Comparison of ENCODE assay signal across 14 cellular contexts in the genomic region with DNA sequence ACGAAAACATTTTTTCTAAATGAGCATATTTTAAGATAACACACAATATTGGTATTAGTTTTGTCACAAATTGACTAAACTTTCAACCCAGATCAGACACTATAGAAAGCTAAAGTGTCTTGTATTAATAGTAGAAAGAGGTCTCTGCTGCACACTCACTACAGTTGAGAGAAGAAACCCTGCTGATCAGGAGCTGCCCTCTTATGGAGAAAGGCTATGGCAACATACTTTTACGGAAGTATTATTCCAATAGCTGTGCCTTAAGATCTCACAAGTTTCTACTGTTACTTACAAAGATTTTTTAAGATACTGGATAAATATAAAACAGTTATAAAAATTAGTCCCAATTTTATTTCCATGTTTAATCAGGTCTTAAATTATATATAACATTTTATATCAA.
DNase-seq lines count a peak whose midpoint lies in the region; ATAC-seq, FAIRE-seq and TF ChIP-seq lines count a peak whose summit lies in the region.
"Had no signal": no experiment of that assay in that cellular context is flagged by ENCODE, and none has a peak within 500 bp of the region (broad histone marks: within the 10 kb centered on the region; RNA-seq: fewer than 3 reads in every experiment).

No MANE protein-coding gene starts in this region.

- H3K27me3 Mint-ChIP-seq in T-helper 17 cell, result no peaks in the 10 kb centered on the region
- peaks cover 2 to 5% of the 10 kb centered on the region in 2 donors for H3K27me3 Mint-ChIP-seq in stimulated activated naive B cell treated with anti-CD40 and anti-IgM and Interleukin-4, amounts not matched to agents 10 μg/mL and 1 μg/mL and 100 μg/mL, for 72 hours
- H3K27me3 Mint-ChIP-seq: central memory CD8-positive, alpha-beta T cell had no signal

- H3K9me3 Mint-ChIP-seq in stimulated activated naive B cell treated with anti-CD40 and anti-IgM and Interleukin-4, amounts not matched to agents 10 μg/mL and 1 μg/mL and 100 μg/mL, for 72 hours, result no peaks in the 10 kb centered on the region
- H3K9me3 Mint-ChIP-seq: activated T-helper 2 cell treated with anti-CD3 and anti-CD28 coated beads, Interferon-gamma antibody, Interleukin-2, Interleukin-4, amounts not matched to agents 10 μg/mL and 5 μg/mL and 100 μg/mL, durations not matched to agents 14 hours and 24 hours and 36 hours; central memory CD8-positive, alpha-beta T cell had no signal

- no peak overlapping the region for H3K4me2 ChIP-seq in osteoblast (ENCODE audit: insufficient read depth, low read length)

- TF ChIP-seq CTCF in bronchial epithelial cell (IDR thresholded peaks at IDR 0.05; ENCODE audit: insufficient read depth, low read length, severe bottlenecking), result peak; percentile 11
- peak; percentile 27 for TF ChIP-seq CTCF in osteoblast (IDR thresholded peaks at IDR 0.05; ENCODE audit: extremely low read depth, low read depth, low read length)

- no peak overlapping the region for H2AFZ ChIP-seq in osteoblast (ENCODE audit: low read length)

- ATAC-seq in T-helper 17 cell, result no peak
- ATAC-seq in stimulated activated naive B cell treated with anti-CD40 and anti-IgM and Interleukin-4, amounts not matched to agents 10 μg/mL and 1 μg/mL and 100 μg/mL, for 72 hours (replicated peaks), result no peak

- H3K4me3 ChIP-seq in bronchial epithelial cell (ENCODE audit: low read depth, low read length) (no peak overlapping the region), osteoblast (ENCODE audit: insufficient read depth, low read length) (no peak overlapping the region)

- no peaks in the 10 kb centered on the region for H3K4me1 Mint-ChIP-seq in T-helper 17 cell
- peaks cover 0 to 1% of the 10 kb centered on the region in 2 donors for H3K4me1 Mint-ChIP-seq in stimulated activated naive B cell treated with anti-CD40 and anti-IgM and Interleukin-4, amounts not matched to agents 10 μg/mL and 1 μg/mL and 100 μg/mL, for 72 hours
- H3K4me1 Mint-ChIP-seq: central memory CD8-positive, alpha-beta T cell had no signal

- no peak for FAIRE-seq in bronchial epithelial cell (lab: Jason Lieb, UNC)

- H3K27me3 ChIP-seq in bronchial epithelial cell (ENCODE audit: control insufficient read depth, insufficient read depth, low read length) (no peaks in the 10 kb centered on the region), osteoblast (ENCODE audit: insufficient read depth, low read length) (no peaks in the 10 kb centered on the region)

- H3K27ac ChIP-seq in osteoblast (ENCODE audit: low read depth, low read length), result no peak overlapping the region

- DNase-seq in DMS114 treated with DMSO at 0.1 percent for 48 hours (lab: John Stamatoyannopoulos, UW; ENCODE audit: unreplicated experiment) (peak; percentile 3), LHCN-M2 (ENCODE audit: low read depth) (peak; percentile 19), bronchial epithelial cell (ENCODE audit: low read depth) (peak; percentile 26), osteoblast (ENCODE audit: insufficient read length, low spot score, missing footprints) (no peak), germinal center (ENCODE audit: low spot score) (no peak), T-helper 17 cell (no peak)
- DNase-seq in stimulated activated naive B cell treated with anti-CD40 and anti-IgM and Interleukin-4, amounts not matched to agents 10 μg/mL and 1 μg/mL and 100 μg/mL, for 72 hours, result no peak
- DNase-seq: activated CD4-positive, alpha-beta T cell treated with anti-CD3 and anti-CD28 coated beads for 48 hours; GOT3; islet precursor cell; NCI-H226; stimulated activated CD4-positive, alpha-beta T cell treated with anti-CD3 and anti-CD28 coated beads, Interleukin-12 subunit alpha, Interleukin-12 subunit beta, amount 100 ng/mL, for 4 hours had no signal

- no peaks in the 10 kb centered on the region for H3K36me3 Mint-ChIP-seq in T-helper 17 cell (ENCODE audit: low read depth)
- no peaks in the 10 kb centered on the region for H3K36me3 Mint-ChIP-seq in stimulated activated naive B cell treated with anti-CD40 and anti-IgM and Interleukin-4, amounts not matched to agents 10 μg/mL and 1 μg/mL and 100 μg/mL, for 72 hours

- H3K4me1 ChIP-seq in osteoblast (ENCODE audit: insufficient read depth, low read length), result no peaks in the 10 kb centered on the region

- no peak overlapping the region for H3K27ac Mint-ChIP-seq in T-helper 17 cell
- no peak overlapping the region for H3K27ac Mint-ChIP-seq in stimulated activated naive B cell treated with anti-CD40 and anti-IgM and Interleukin-4, amounts not matched to agents 10 μg/mL and 1 μg/mL and 100 μg/mL, for 72 hours
- H3K27ac Mint-ChIP-seq: activated T-helper 2 cell treated with anti-CD3 and anti-CD28 coated beads, Interferon-gamma antibody, Interleukin-2, Interleukin-4, amounts not matched to agents 10 μg/mL and 5 μg/mL and 100 μg/mL, durations not matched to agents 14 hours and 24 hours and 36 hours had no signal

- H3K9me3 ChIP-seq in osteoblast (ENCODE audit: low read depth, low read length), result no peaks in the 10 kb centered on the region
- H3K9me3 ChIP-seq in T-helper 17 cell (ENCODE audit: control insufficient read depth, low read length, poor library complexity, severe bottlenecking), result no peaks in the 10 kb centered on the region

- no peak overlapping the region for H3K4me3 Mint-ChIP-seq in T-helper 17 cell
- H3K4me3 Mint-ChIP-seq in stimulated activated naive B cell treated with anti-CD40 and anti-IgM and Interleukin-4, amounts not matched to agents 10 μg/mL and 1 μg/mL and 100 μg/mL, for 72 hours, result no peak overlapping the region
- H3K4me3 Mint-ChIP-seq: central memory CD8-positive, alpha-beta T cell had no signal

- H3K79me2 ChIP-seq in osteoblast (ENCODE audit: insufficient read depth, low read length), result no peaks in the 10 kb centered on the region

- H4K20me1 ChIP-seq in osteoblast (ENCODE audit: insufficient read depth, low read length), result no peaks in the 10 kb centered on the region

- no peaks in the 10 kb centered on the region for H3K36me3 ChIP-seq in bronchial epithelial cell (ENCODE audit: control insufficient read depth, insufficient read depth, low read length)
- H3K36me3 ChIP-seq in osteoblast (ENCODE audit: insufficient read depth, low read length), result no peaks in the 10 kb centered on the region

Comparison
In these comparisons a context has a peak if more than half of its experiments do, and no peak if none do; other contexts are left out.
1. DNase-seq: peak in DMS114 treated with DMSO at 0.1 percent for 48 hours (single experiment), LHCN-M2 (single experiment) and bronchial epithelial cell (single experiment); none in osteoblast (single experiment), germinal center (single experiment), T-helper 17 cell (0 of 3) and stimulated activated naive B cell treated with anti-CD40 and anti-IgM and Interleukin-4, amounts not matched to agents 10 μg/mL and 1 μg/mL and 100 μg/mL, for 72 hours (single experiment).